Comparison of ENCODE assay signal across 8 cellular contexts in the genomic region with DNA sequence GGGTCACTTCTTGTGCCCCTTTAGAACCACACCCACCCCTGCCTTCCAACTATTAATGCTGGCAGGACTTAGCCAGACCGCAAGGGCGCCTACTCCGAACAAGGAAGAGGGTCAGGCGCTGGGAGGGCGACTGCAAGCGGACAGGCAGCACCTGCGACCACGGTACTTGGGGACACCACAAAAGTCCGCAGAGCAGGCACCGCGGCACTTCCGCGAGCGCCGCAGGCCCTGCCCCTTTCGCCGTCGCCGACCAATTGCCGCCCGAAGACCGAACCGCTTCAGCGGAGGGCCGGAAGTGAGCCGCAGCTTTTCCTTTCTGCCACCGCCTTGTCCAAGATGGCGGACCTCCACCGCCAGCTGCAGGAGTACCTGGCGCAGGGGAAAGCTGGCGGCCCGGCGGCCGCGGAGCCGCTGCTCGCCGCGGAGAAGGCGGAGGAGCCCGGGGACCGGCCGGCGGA. TPM values are rescaled to one million over a fixed set of nuclear protein-coding genes. Genes with fewer than 3 reads are reported as not detected.
A peak's percentile ranks its signal among the peaks of the same experiment; 100 is the strongest.
DNase-seq lines count a peak whose midpoint lies in the region; ATAC-seq and TF ChIP-seq lines count a peak whose summit lies in the region.

A gene with protein sequence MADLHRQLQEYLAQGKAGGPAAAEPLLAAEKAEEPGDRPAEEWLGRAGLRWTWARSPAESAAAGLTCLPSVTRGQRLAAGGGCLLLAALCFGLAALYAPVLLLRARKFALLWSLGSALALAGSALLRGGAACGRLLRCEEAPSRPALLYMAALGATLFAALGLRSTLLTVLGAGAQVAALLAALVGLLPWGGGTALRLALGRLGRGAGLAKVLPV (plus strand): TSS at position 305 of the 458 bp plus-strand sequence. CDS start 32 bp downstream, at position 337.

- peak within 1 kb of the TSS; percentile 90 to 96 for H3K27ac ChIP-seq in right atrium auricular region
- H3K27ac ChIP-seq in psoas muscle = peak within 1 kb of the TSS; percentile 99
- H3K27ac ChIP-seq in urinary bladder (ENCODE audit: low read depth) = peak within 1 kb of the TSS; percentile 98

- ATAC-seq in GM18502 (IDR thresholded peaks at IDR 0.05; ENCODE audit: poor library complexity, unreplicated experiment) = peak; percentile 68
- peak; percentile 68 for ATAC-seq in HG02938 (IDR thresholded peaks at IDR 0.05; ENCODE audit: unreplicated experiment)
- ATAC-seq in psoas muscle = peak; percentile 86 to 90 (median 88)

- H3K27me3 ChIP-seq in right atrium auricular region (no peaks in the 10 kb centered on the region), psoas muscle (ENCODE audit: insufficient read depth in 3 of 3, low read length in 2 of 3) (no peaks in the 10 kb centered on the region)

- intact Hi-C loops in psoas muscle (cut with DNase I) = loop anchor here in 1 of 2 donors (5.0 kb wide), 1 partner anchor 111 kb away; the partner anchor contains the start of gene WDR33

- 0% methylated on average over 23 to 44 of the region's 44 CpGs for WGBS in psoas muscle, 3 donors
- WGBS in urinary bladder = under 1% methylated on average over 44 of the region's 44 CpGs

- H3K36me3 ChIP-seq in right atrium auricular region (peaks cover 7% of the 10 kb centered on the region), psoas muscle (ENCODE audit: insufficient read depth in 1 of 2, low read depth in 1 of 2) (peaks cover under 1 to 13% of the 10 kb centered on the region in 2 donors), urinary bladder (ENCODE audit: insufficient read depth) (no peaks in the 10 kb centered on the region)

- no peaks in the 10 kb centered on the region for H3K9me3 ChIP-seq in right atrium auricular region
- no peaks in the 10 kb centered on the region for H3K9me3 ChIP-seq in psoas muscle

- no peak for TF ChIP-seq CTCF in right atrium auricular region (IDR thresholded peaks at IDR 0.05)
- TF ChIP-seq CTCF in psoas muscle (IDR thresholded peaks at IDR 0.05) = no peak

- H3K4me1 ChIP-seq in right atrium auricular region (peaks cover 0 to 44% of the 10 kb centered on the region in 2 donors), psoas muscle (peaks cover 35% of the 10 kb centered on the region), urinary bladder (ENCODE audit: insufficient read depth) (no peaks in the 10 kb centered on the region)

- H3K4me3 ChIP-seq in right atrium auricular region = peak within 1 kb of the TSS; percentile 50 to 72
- H3K4me3 ChIP-seq in psoas muscle = peak within 1 kb of the TSS; percentile 82
- H3K4me3 ChIP-seq in urinary bladder (ENCODE audit: low read depth, low read length) = peak within 1 kb of the TSS; percentile 72

- DNase-seq in NCI-H1694 (lab: John Stamatoyannopoulos, UW) (peak; percentile 78), T-helper 1 cell (peak; percentile 75 to 95 (median 84)), amniotic stem cell (lab: John Stamatoyannopoulos, UW) (peak; percentile 77), right atrium auricular region (ENCODE audit: low spot score) (peak; percentile 91), psoas muscle (peak; percentile 92 to 97)

RNA-seq across cellular contexts. Expression of the gene that starts here (rescaled TPM):
- total RNA-seq in right atrium auricular region (1 to 10 TPM; 3.8 to 5.9 TPM), psoas muscle (1 to 10 TPM; 1.6 to 3.7 (median 2.1) TPM), urinary bladder (7.2 TPM)
- polyA plus RNA-seq in psoas muscle (1 to 10 TPM; 1.5 to 4.1 (median 2.5) TPM), urinary bladder (5.5 TPM)

Comparison
In these comparisons a context has a peak if more than half of its experiments do, and no peak if none do; other contexts are left out.
1. Peak in every context shown above with its lines: DNase-seq, ATAC-seq, H3K4me3 ChIP-seq and H3K27ac ChIP-seq.